ENCODE assay signal across 1 cellular context in genomic region chr9:77726289-77726688, GRCh38.
TF ChIP-seq lines count a peak whose summit lies in the region.

No MANE protein-coding gene starts in this region.

TF ChIP-seq in WTC11, 78 proteins besides CTCF, POLR2A, EP300 and RAD21 (continued from another document):
- no peak for TF ChIP-seq ATF6 (CRISPR knock-in tag; IDR thresholded peaks at IDR 0.05)
- TF ChIP-seq, protein P1, sequence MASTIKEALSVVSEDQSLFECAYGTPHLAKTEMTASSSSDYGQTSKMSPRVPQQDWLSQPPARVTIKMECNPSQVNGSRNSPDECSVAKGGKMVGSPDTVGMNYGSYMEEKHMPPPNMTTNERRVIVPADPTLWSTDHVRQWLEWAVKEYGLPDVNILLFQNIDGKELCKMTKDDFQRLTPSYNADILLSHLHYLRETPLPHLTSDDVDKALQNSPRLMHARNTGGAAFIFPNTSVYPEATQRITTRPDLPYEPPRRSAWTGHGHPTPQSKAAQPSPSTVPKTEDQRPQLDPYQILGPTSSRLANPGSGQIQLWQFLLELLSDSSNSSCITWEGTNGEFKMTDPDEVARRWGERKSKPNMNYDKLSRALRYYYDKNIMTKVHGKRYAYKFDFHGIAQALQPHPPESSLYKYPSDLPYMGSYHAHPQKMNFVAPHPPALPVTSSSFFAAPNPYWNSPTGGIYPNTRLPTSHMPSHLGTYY (CRISPR knock-in tag; IDR thresholded peaks at IDR 0.05), result no peak
- TF ChIP-seq FOXJ3 (CRISPR knock-in tag; IDR thresholded peaks at IDR 0.05; ENCODE audit: borderline replicate concordance), result no peak
- TF ChIP-seq ZNF138 (CRISPR knock-in tag; conservative IDR thresholded peaks at IDR 0.05), result no peak
